Comparison of ENCODE assay signal across 1 cellular context in genomic region chr2:189082576-189082975, GRCh38.
TF ChIP-seq lines count a peak whose summit lies in the region.

No MANE protein-coding gene starts in this region.

TF ChIP-seq in SK-N-SH treated with all-trans-retinoic acid at 6 μM for 48 hours, 23 proteins besides CTCF, POLR2A, EP300 and RAD21 (continued from another document):
- TF ChIP-seq CREB5 (CRISPR knock-in tag; IDR thresholded peaks at IDR 0.05; ENCODE audit: low read depth), result peak; percentile 88
